In genomic region chr10:69492091-69492745, GRCh38 we compare ENCODE assay signal across 17 cellular contexts. TPM values are rescaled to one million over a fixed set of nuclear protein-coding genes. Genes with fewer than 3 reads are reported as not detected.
DNase-seq lines count a peak whose midpoint lies in the region; ATAC-seq and TF ChIP-seq lines count a peak whose summit lies in the region.
"Had no signal": no experiment of that assay in that cellular context is flagged by ENCODE, and none has a peak within 500 bp of the region (broad histone marks: within the 10 kb centered on the region; RNA-seq: fewer than 3 reads in every experiment).

No MANE protein-coding gene starts in this region.

- ATAC-seq in upper lobe of right lung (no peak), HG03442 (IDR thresholded peaks at IDR 0.05; ENCODE audit: unreplicated experiment) (no peak)
- ATAC-seq: activated CD4-positive, alpha-beta T cell treated with anti-CD3 and anti-CD28 coated beads for 36 hours; mucosa of descending colon had no signal

- peak; percentile 42 for DNase-seq in activated effector memory CD4-positive, alpha-beta T cell treated with anti-CD3 and anti-CD28 coated beads, Interleukin-2, amount 50 U/mL, for 16 hours
- DNase-seq in activated effector memory CD4-positive, alpha-beta T cell treated with Interleukin-2 at 50 U/mL for 16 hours = no peak
- peak; percentile 16 for DNase-seq in fibroblast of villous mesenchyme (ENCODE audit: low read depth)
- peak in 7 of 10 donors; percentile 40 to 92 (median 58) for DNase-seq in posterior cingulate gyrus
- peak; percentile 55 for DNase-seq in upper lobe of right lung
- no peak for DNase-seq in HFFc6
- no peak for DNase-seq in middle frontal gyrus (ENCODE audit: extremely low spot score, low spot score)
- DNase-seq: activated CD4-positive, alpha-beta T cell treated with anti-CD3 and anti-CD28 coated beads for 36 hours; activated T-cell treated with anti-CD3 and anti-CD28 coated beads, Interleukin-2, amount 50 U/mL, for 48 hours; COR-L47; GF-D8; IMR-90; NCI-H1048; stimulated activated naive CD4-positive, alpha-beta T cell had no signal

- H3K4me1 Mint-ChIP-seq in HFFc6 (ENCODE audit: low read depth) = peaks cover 9% of the 10 kb centered on the region
- H3K4me1 Mint-ChIP-seq: activated CD4-positive, alpha-beta T cell treated with anti-CD3 and anti-CD28 coated beads for 36 hours had no signal

- no peaks in the 10 kb centered on the region for H3K27me3 ChIP-seq in upper lobe of right lung

- peaks cover 13% of the 10 kb centered on the region for H3K36me3 Mint-ChIP-seq in HFFc6 (ENCODE audit: low read depth)

- no peak overlapping the region for H3K4me3 ChIP-seq in fibroblast of villous mesenchyme (ENCODE audit: low read depth, low read length)
- H3K4me3 ChIP-seq in upper lobe of right lung = no peak overlapping the region
- H3K4me3 ChIP-seq: mucosa of descending colon had no signal

- H3K4me3 Mint-ChIP-seq in HFFc6 = no peak overlapping the region
- H3K4me3 Mint-ChIP-seq: activated CD4-positive, alpha-beta T cell treated with anti-CD3 and anti-CD28 coated beads for 36 hours; T-helper 1 cell treated with Interleukin-12 subunit alpha and Interleukin-12 subunit beta and Interleukin-4 antibody, amounts not matched to agents 30 μg/mL and 1 μg/mL, for 36 hours had no signal

- H3K36me3 ChIP-seq in upper lobe of right lung = no peaks in the 10 kb centered on the region

- no peak overlapping the region for H3K27ac ChIP-seq in upper lobe of right lung

- no peak overlapping the region for H3K27ac Mint-ChIP-seq in HFFc6
- H3K27ac Mint-ChIP-seq: activated CD4-positive, alpha-beta T cell treated with anti-CD3 and anti-CD28 coated beads for 36 hours; T-helper 1 cell treated with Interleukin-12 subunit alpha and Interleukin-12 subunit beta and Interleukin-4 antibody, amounts not matched to agents 30 μg/mL and 1 μg/mL, for 36 hours had no signal

- intact Hi-C loops in posterior cingulate gyrus (cut with DNase I) = loop anchor here (1.0 kb wide), 1 partner anchor 33 kb away; no protein-coding TSS in a partner anchor
- intact Hi-C loops in upper lobe of right lung (cut with DNase I) = no loop called here

- no peaks in the 10 kb centered on the region for H3K4me1 ChIP-seq in upper lobe of right lung

- peaks cover 9% of the 10 kb centered on the region for H3K27me3 Mint-ChIP-seq in HFFc6 (ENCODE audit: insufficient read depth)
- H3K27me3 Mint-ChIP-seq: activated CD4-positive, alpha-beta T cell treated with anti-CD3 and anti-CD28 coated beads for 36 hours had no signal

- H3K9me3 ChIP-seq in upper lobe of right lung = no peaks in the 10 kb centered on the region

- TF ChIP-seq CTCF in fibroblast of villous mesenchyme (IDR thresholded peaks at IDR 0.05; ENCODE audit: insufficient read depth, low read depth, low read length) = no peak
- no peak for TF ChIP-seq CTCF in upper lobe of right lung (IDR thresholded peaks at IDR 0.05)
- TF ChIP-seq CTCF in HFFc6 (IDR thresholded peaks at IDR 0.05) = no peak

- peaks cover 14% of the 10 kb centered on the region for H3K9me3 Mint-ChIP-seq in HFFc6

RNA-seq across cellular contexts. Expression of gene TSPAN15, which starts 41.0 kb away (rescaled TPM):
- total RNA-seq in fibroblast of villous mesenchyme (5.5 and 6.0 TPM in 2 replicates), upper lobe of right lung (47.3 TPM)
- total RNA-seq in HFFc6 (2021; fragmentation: NEBNext Ultra II Directional; extraction: Animal tissue kit (Norgen Biotek cat#: 25700)) = 1 to 10 TPM; 1.8 to 4.0 (median 2.1) TPM
- total RNA-seq: IMR-90 had no signal

Comparison
In these comparisons a context has a peak if more than half of its experiments do, and no peak if none do; other contexts are left out.
1. DNase-seq: peak in activated effector memory CD4-positive, alpha-beta T cell treated with anti-CD3 and anti-CD28 coated beads, Interleukin-2, amount 50 U/mL, for 16 hours (single experiment), fibroblast of villous mesenchyme (single experiment), posterior cingulate gyrus (7 of 10) and upper lobe of right lung (single experiment); none in activated effector memory CD4-positive, alpha-beta T cell treated with Interleukin-2 at 50 U/mL for 16 hours (single experiment), HFFc6 (single experiment) and middle frontal gyrus (single experiment).